ENCODE assay signal across 1 cellular context in the genomic region with DNA sequence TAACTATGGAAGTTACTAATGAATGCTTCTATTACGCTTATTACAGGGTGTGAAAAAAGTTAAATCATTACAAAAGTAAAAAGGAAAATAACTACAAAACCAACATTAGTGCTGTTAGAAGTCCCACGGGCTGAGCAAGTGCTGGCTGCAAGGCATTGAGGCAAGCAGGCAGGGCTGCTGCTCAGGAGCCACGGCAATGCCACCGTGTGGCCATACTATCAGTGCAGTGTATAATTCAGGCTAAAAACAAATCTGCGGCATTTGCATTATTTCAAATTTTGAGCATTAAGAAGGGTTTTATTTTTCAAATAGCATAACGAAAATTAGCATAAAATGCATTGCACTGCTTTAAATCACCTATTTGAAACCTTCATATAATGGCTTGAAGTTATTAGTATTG.
TF ChIP-seq lines count a peak whose summit lies in the region.

No MANE protein-coding gene starts in this region.

TF ChIP-seq in K562, 482 proteins besides CTCF, POLR2A, EP300 and RAD21 (continued from another document):
- TF ChIP-seq ZBTB40 (IDR thresholded peaks at IDR 0.05) (no peak), ZBTB40 (CRISPR knock-in tag; IDR thresholded peaks at IDR 0.05) (no peak), IRF1 (CRISPR knock-in tag; IDR thresholded peaks at IDR 0.05; ENCODE audit: borderline replicate concordance) (no peak), NCOA4 (IDR thresholded peaks at IDR 0.05; ENCODE audit: partially characterized antibody) (no peak), PREB (CRISPR knock-in tag; IDR thresholded peaks at IDR 0.05) (no peak), ESRRA (IDR thresholded peaks at IDR 0.05; ENCODE audit: borderline replicate concordance, low read depth) (no peak), ID3 (CRISPR knock-in tag; IDR thresholded peaks at IDR 0.05) (no peak), ID3 (tag; IDR thresholded peaks at IDR 0.05) (no peak), CREBBP (IDR thresholded peaks at IDR 0.05; ENCODE audit: low read depth, low read length) (no peak)
- TF ChIP-seq, protein P1, sequence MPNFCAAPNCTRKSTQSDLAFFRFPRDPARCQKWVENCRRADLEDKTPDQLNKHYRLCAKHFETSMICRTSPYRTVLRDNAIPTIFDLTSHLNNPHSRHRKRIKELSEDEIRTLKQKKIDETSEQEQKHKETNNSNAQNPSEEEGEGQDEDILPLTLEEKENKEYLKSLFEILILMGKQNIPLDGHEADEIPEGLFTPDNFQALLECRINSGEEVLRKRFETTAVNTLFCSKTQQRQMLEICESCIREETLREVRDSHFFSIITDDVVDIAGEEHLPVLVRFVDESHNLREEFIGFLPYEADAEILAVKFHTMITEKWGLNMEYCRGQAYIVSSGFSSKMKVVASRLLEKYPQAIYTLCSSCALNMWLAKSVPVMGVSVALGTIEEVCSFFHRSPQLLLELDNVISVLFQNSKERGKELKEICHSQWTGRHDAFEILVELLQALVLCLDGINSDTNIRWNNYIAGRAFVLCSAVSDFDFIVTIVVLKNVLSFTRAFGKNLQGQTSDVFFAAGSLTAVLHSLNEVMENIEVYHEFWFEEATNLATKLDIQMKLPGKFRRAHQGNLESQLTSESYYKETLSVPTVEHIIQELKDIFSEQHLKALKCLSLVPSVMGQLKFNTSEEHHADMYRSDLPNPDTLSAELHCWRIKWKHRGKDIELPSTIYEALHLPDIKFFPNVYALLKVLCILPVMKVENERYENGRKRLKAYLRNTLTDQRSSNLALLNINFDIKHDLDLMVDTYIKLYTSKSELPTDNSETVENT (CRISPR knock-in tag; IDR thresholded peaks at IDR 0.05), result no peak
- TF ChIP-seq, protein P2, sequence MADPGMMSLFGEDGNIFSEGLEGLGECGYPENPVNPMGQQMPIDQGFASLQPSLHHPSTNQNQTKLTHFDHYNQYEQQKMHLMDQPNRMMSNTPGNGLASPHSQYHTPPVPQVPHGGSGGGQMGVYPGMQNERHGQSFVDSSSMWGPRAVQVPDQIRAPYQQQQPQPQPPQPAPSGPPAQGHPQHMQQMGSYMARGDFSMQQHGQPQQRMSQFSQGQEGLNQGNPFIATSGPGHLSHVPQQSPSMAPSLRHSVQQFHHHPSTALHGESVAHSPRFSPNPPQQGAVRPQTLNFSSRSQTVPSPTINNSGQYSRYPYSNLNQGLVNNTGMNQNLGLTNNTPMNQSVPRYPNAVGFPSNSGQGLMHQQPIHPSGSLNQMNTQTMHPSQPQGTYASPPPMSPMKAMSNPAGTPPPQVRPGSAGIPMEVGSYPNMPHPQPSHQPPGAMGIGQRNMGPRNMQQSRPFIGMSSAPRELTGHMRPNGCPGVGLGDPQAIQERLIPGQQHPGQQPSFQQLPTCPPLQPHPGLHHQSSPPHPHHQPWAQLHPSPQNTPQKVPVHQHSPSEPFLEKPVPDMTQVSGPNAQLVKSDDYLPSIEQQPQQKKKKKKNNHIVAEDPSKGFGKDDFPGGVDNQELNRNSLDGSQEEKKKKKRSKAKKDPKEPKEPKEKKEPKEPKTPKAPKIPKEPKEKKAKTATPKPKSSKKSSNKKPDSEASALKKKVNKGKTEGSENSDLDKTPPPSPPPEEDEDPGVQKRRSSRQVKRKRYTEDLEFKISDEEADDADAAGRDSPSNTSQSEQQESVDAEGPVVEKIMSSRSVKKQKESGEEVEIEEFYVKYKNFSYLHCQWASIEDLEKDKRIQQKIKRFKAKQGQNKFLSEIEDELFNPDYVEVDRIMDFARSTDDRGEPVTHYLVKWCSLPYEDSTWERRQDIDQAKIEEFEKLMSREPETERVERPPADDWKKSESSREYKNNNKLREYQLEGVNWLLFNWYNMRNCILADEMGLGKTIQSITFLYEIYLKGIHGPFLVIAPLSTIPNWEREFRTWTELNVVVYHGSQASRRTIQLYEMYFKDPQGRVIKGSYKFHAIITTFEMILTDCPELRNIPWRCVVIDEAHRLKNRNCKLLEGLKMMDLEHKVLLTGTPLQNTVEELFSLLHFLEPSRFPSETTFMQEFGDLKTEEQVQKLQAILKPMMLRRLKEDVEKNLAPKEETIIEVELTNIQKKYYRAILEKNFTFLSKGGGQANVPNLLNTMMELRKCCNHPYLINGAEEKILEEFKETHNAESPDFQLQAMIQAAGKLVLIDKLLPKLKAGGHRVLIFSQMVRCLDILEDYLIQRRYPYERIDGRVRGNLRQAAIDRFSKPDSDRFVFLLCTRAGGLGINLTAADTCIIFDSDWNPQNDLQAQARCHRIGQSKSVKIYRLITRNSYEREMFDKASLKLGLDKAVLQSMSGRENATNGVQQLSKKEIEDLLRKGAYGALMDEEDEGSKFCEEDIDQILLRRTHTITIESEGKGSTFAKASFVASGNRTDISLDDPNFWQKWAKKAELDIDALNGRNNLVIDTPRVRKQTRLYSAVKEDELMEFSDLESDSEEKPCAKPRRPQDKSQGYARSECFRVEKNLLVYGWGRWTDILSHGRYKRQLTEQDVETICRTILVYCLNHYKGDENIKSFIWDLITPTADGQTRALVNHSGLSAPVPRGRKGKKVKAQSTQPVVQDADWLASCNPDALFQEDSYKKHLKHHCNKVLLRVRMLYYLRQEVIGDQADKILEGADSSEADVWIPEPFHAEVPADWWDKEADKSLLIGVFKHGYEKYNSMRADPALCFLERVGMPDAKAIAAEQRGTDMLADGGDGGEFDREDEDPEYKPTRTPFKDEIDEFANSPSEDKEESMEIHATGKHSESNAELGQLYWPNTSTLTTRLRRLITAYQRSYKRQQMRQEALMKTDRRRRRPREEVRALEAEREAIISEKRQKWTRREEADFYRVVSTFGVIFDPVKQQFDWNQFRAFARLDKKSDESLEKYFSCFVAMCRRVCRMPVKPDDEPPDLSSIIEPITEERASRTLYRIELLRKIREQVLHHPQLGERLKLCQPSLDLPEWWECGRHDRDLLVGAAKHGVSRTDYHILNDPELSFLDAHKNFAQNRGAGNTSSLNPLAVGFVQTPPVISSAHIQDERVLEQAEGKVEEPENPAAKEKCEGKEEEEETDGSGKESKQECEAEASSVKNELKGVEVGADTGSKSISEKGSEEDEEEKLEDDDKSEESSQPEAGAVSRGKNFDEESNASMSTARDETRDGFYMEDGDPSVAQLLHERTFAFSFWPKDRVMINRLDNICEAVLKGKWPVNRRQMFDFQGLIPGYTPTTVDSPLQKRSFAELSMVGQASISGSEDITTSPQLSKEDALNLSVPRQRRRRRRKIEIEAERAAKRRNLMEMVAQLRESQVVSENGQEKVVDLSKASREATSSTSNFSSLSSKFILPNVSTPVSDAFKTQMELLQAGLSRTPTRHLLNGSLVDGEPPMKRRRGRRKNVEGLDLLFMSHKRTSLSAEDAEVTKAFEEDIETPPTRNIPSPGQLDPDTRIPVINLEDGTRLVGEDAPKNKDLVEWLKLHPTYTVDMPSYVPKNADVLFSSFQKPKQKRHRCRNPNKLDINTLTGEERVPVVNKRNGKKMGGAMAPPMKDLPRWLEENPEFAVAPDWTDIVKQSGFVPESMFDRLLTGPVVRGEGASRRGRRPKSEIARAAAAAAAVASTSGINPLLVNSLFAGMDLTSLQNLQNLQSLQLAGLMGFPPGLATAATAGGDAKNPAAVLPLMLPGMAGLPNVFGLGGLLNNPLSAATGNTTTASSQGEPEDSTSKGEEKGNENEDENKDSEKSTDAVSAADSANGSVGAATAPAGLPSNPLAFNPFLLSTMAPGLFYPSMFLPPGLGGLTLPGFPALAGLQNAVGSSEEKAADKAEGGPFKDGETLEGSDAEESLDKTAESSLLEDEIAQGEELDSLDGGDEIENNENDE (IDR thresholded peaks at IDR 0.05; ENCODE audit: low read depth, low read length), result no peak
